8 cellular contexts compared by ENCODE assay signal in genomic region chr4:140012688-140013087, GRCh38.
A peak's percentile ranks its signal among the peaks of the same experiment; 100 is the strongest.
DNase-seq lines count a peak whose midpoint lies in the region; ATAC-seq and TF ChIP-seq lines count a peak whose summit lies in the region.

No MANE protein-coding gene starts in this region.

- intact Hi-C loops in psoas muscle (cut with DNase I) = loop anchor here (2.0 to 10.0 kb wide), 4 partner anchors 140 to 312 kb away; no protein-coding TSS in a partner anchor

- no peak overlapping the region for H3K27ac Mint-ChIP-seq in activated naive CD4-positive, alpha-beta T cell treated with anti-CD3 and anti-CD28 coated beads, Interleukin-2, amount 50 U/mL, for 72 hours

- TF ChIP-seq EP300 in suprapubic skin (IDR thresholded peaks at IDR 0.05) = no peak

- no peak for TF ChIP-seq POLR2A in suprapubic skin (IDR thresholded peaks at IDR 0.05)

- no peaks in the 10 kb centered on the region for H3K36me3 ChIP-seq in psoas muscle (ENCODE audit: insufficient read depth in 1 of 2, low read depth in 1 of 2)
- no peaks in the 10 kb centered on the region for H3K36me3 ChIP-seq in suprapubic skin

- peak; percentile 26 for DNase-seq in GM13976 (ENCODE audit: low spot score)
- peak; percentile 14 for DNase-seq in KG1 (lab: John Stamatoyannopoulos, UW)
- DNase-seq in activated naive CD4-positive, alpha-beta T cell treated with anti-CD3 and anti-CD28 coated beads, Interleukin-2, amount 50 U/mL, for 72 hours (ENCODE audit: low spot score in 2 of 2) = peak in 1 of 2 donors; percentile 33
- peak; percentile 46 for DNase-seq in glomerular visceral epithelial cell (ENCODE audit: extremely low spot score)
- peak; percentile 33 to 60 for DNase-seq in psoas muscle
- DNase-seq in ACHN = no peak
- no peak for DNase-seq in suprapubic skin (ENCODE audit: low spot score in 2 of 2)

- H3K9me3 ChIP-seq in psoas muscle (peaks cover 4% of the 10 kb centered on the region), suprapubic skin (no peaks in the 10 kb centered on the region)

- H3K27ac ChIP-seq in psoas muscle = no peak overlapping the region
- no peak overlapping the region for H3K27ac ChIP-seq in suprapubic skin

- peak; percentile 83 for ATAC-seq in SK-N-SH treated with all-trans-retinoic acid at 6 μM for 48 hours
- peak; percentile 79 to 85 for ATAC-seq in activated naive CD4-positive, alpha-beta T cell treated with anti-CD3 and anti-CD28 coated beads, Interleukin-2, amount 50 U/mL, for 72 hours
- peak; percentile 79 to 95 (median 84) for ATAC-seq in psoas muscle

- H3K27me3 ChIP-seq in psoas muscle (ENCODE audit: insufficient read depth in 3 of 3, low read length in 2 of 3) (no peaks in the 10 kb centered on the region), suprapubic skin (no peaks in the 10 kb centered on the region)

- peak; percentile 15 for TF ChIP-seq CTCF in GM13976 (IDR thresholded peaks at IDR 0.05; ENCODE audit: borderline replicate concordance, control extremely low read depth, extremely low read depth, insufficient read depth, missing control alignments)
- peak; percentile 50 for TF ChIP-seq CTCF in psoas muscle (IDR thresholded peaks at IDR 0.05)
- peak in 1 of 2 donors; percentile 23 for TF ChIP-seq CTCF in suprapubic skin (IDR thresholded peaks at IDR 0.05)

- H3K36me3 Mint-ChIP-seq in activated naive CD4-positive, alpha-beta T cell treated with anti-CD3 and anti-CD28 coated beads, Interleukin-2, amount 50 U/mL, for 72 hours = no peaks in the 10 kb centered on the region

- in situ Hi-C loops in GM13976 (cut with MboI; ENCODE audit: low sequenced_read_pairs, unreplicated experiment) (loop anchor here (25.0 kb wide), 1 partner anchor 250 kb away; no protein-coding TSS in a partner anchor), ACHN (cut with HindIII; ENCODE audit: low pct_ligation_motif_present, low pct_unique_long_range_greater_than_20kb, low sequenced_read_pairs) (no loop called here)

- 12 to 28% (median 12%) methylated on average over 6 of the region's 6 CpGs for WGBS in psoas muscle, 3 donors
- 57% methylated on average over 6 of the region's 6 CpGs for WGBS in suprapubic skin

- H3K4me3 ChIP-seq in psoas muscle (peak overlapping the region; percentile 12), suprapubic skin (no peak overlapping the region)

- no peaks in the 10 kb centered on the region for H3K9me3 Mint-ChIP-seq in activated naive CD4-positive, alpha-beta T cell treated with anti-CD3 and anti-CD28 coated beads, Interleukin-2, amount 50 U/mL, for 72 hours

- H3K4me1 ChIP-seq in psoas muscle = no peaks in the 10 kb centered on the region
- H3K4me1 ChIP-seq in suprapubic skin = no peaks in the 10 kb centered on the region

TF ChIP-seq in SK-N-SH treated with all-trans-retinoic acid at 6 μM for 48 hours, 23 proteins besides CTCF, POLR2A, EP300 and RAD21:
- TF ChIP-seq PATZ1 (CRISPR knock-in tag; IDR thresholded peaks at IDR 0.05; ENCODE audit: borderline replicate concordance) = no peak

Comparison
In these comparisons a context has a peak if more than half of its experiments do, and no peak if none do; other contexts are left out.
1. DNase-seq: peak in GM13976 (single experiment), KG1 (single experiment), glomerular visceral epithelial cell (single experiment) and psoas muscle (2 of 2); none in ACHN (single experiment) and suprapubic skin (0 of 2).
2. Peak in every context shown above with its lines, with median percentiles within 50 percentile points of each other: ATAC-seq.